ENCODE assay signal across 10 cellular contexts in the genomic region with DNA sequence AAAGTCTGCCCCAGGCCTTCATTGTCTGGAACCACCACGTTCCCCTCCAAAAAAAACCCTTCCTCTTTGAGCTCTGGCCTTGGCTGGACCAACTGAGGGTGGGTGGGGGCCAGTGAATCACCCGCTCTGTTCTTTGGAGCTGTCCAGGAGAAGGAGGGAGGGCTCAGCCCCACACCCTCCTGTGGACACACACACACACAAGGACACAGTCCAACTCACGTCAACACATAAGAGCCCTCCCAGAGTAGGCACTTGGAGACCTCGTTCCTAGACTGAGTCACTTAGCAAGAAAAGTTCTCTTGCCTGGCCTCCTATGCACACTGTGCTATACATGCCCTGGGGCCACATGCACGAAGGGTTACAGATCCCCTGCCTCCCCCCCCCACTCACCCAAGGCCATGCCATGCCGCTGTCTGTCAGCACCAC. TPM values are rescaled to one million over a fixed set of nuclear protein-coding genes. Genes with fewer than 3 reads are reported as not detected.
DNase-seq lines count a peak whose midpoint lies in the region; ATAC-seq and TF ChIP-seq lines count a peak whose summit lies in the region.
"Had no signal": no experiment of that assay in that cellular context is flagged by ENCODE, and none has a peak within 500 bp of the region (broad histone marks: within the 10 kb centered on the region; RNA-seq: fewer than 3 reads in every experiment).

No MANE protein-coding gene starts in this region.

- no peaks in the 10 kb centered on the region for H3K9me3 Mint-ChIP-seq in stimulated activated memory B cell treated with anti-CD40 and anti-IgM and Interleukin-4, amounts not matched to agents 10 μg/mL and 1 μg/mL and 100 μg/mL, for 72 hours

- H4K20me1 ChIP-seq in hepatocyte (ENCODE audit: insufficient read depth, poor library complexity, severe bottlenecking), result no peaks in the 10 kb centered on the region

- no peak overlapping the region for H3K4me2 ChIP-seq in hepatocyte

- H3K4me3 ChIP-seq in body of pancreas (no peak overlapping the region), hepatocyte (no peak overlapping the region)

- intact Hi-C loops in body of pancreas (cut with DNase I), result no loop called here

- H3K79me2 ChIP-seq in hepatocyte, result peaks cover 14% of the 10 kb centered on the region

- no peak overlapping the region for H3K27ac Mint-ChIP-seq in stimulated activated memory B cell treated with anti-CD40 and anti-IgM and Interleukin-4, amounts not matched to agents 10 μg/mL and 1 μg/mL and 100 μg/mL, for 72 hours

- no peak overlapping the region for H3K4me3 Mint-ChIP-seq in stimulated activated memory B cell treated with anti-CD40 and anti-IgM and Interleukin-4, amounts not matched to agents 10 μg/mL and 1 μg/mL and 100 μg/mL, for 72 hours

- H3K36me3 Mint-ChIP-seq in stimulated activated memory B cell treated with anti-CD40 and anti-IgM and Interleukin-4, amounts not matched to agents 10 μg/mL and 1 μg/mL and 100 μg/mL, for 72 hours, result no peaks in the 10 kb centered on the region

- H3K36me3 ChIP-seq in body of pancreas (replicated peaks in 1 of 2; ENCODE audit: insufficient read depth in 1 of 2, low read depth in 2 of 2) (no peaks in the 10 kb centered on the region), hepatocyte (replicated peaks; ENCODE audit: insufficient read depth, low read depth) (no peaks in the 10 kb centered on the region)

- H3K4me1 ChIP-seq in body of pancreas (peaks cover 48% of the 10 kb centered on the region), hepatocyte (ENCODE audit: insufficient read depth) (peaks cover 10% of the 10 kb centered on the region)

- H3K27me3 Mint-ChIP-seq in stimulated activated memory B cell treated with anti-CD40 and anti-IgM and Interleukin-4, amounts not matched to agents 10 μg/mL and 1 μg/mL and 100 μg/mL, for 72 hours, result peaks cover 64% of the 10 kb centered on the region

- ATAC-seq in body of pancreas, result peak; percentile 75
- peak; percentile 44 for ATAC-seq in stimulated activated memory B cell treated with anti-CD40 and anti-IgM and Interleukin-4, amounts not matched to agents 10 μg/mL and 1 μg/mL and 100 μg/mL, for 72 hours
- ATAC-seq in HG03025 (IDR thresholded peaks at IDR 0.05; ENCODE audit: low FRiP score, unreplicated experiment), result no peak

- TF ChIP-seq CTCF in body of pancreas (IDR thresholded peaks at IDR 0.05) (peak in 1 of 7 experiments; percentile 11), hepatocyte (IDR thresholded peaks at IDR 0.05; ENCODE audit: poor library complexity) (no peak)

- H3K9me3 ChIP-seq in body of pancreas (no peaks in the 10 kb centered on the region), hepatocyte (ENCODE audit: low read depth) (no peaks in the 10 kb centered on the region)

- H2AFZ ChIP-seq in hepatocyte, result no peak overlapping the region

- TF ChIP-seq POLR2A in body of pancreas (IDR thresholded peaks at IDR 0.05), result peak in 2 of 3 donors; percentile 18 to 20

- H3K4me1 Mint-ChIP-seq in stimulated activated memory B cell treated with anti-CD40 and anti-IgM and Interleukin-4, amounts not matched to agents 10 μg/mL and 1 μg/mL and 100 μg/mL, for 72 hours, result peaks cover 12% of the 10 kb centered on the region

- 43 to 44% methylated on average over 6 of the region's 6 CpGs for WGBS in body of pancreas, 2 donors
- 45% methylated on average over 6 of the region's 6 CpGs for WGBS in hepatocyte (ENCODE audit: low lambda C conversion rate, missing lambda C conversion rate)

- H3K27me3 ChIP-seq in body of pancreas (no peaks in the 10 kb centered on the region), hepatocyte (peaks cover 7% of the 10 kb centered on the region)

- H3K27ac ChIP-seq in body of pancreas (peak overlapping the region; percentile 76 to 94 (median 90)), hepatocyte (peak overlapping the region; percentile 93)

- DNase-seq in ELR (ENCODE audit: low read depth) (peak; percentile 54), body of pancreas (peak; percentile 75 to 93 (median 86)), hepatocyte (ENCODE audit: low spot score) (peak; percentile 68), pons (ENCODE audit: low spot score) (no peak), SHP77 treated with DMSO at 0.1 percent for 48 hours (lab: John Stamatoyannopoulos, UW) (no peak)
- DNase-seq in stimulated activated naive CD4-positive, alpha-beta T cell (lab: John Stamatoyannopoulos, UW), result no peak
- DNase-seq: mesendoderm, NCI-H510A had no signal

- no peaks in the 10 kb centered on the region for H3K9me2 ChIP-seq in hepatocyte (replicated peaks; ENCODE audit: insufficient read depth)

RNA-seq across cellular contexts. Expression of a gene that starts 1.2 kb away (rescaled TPM):
- total RNA-seq in body of pancreas, result 100 to 1,000 TPM; 168 to 174 TPM
- 22.9 and 27.6 TPM in 2 replicates for total RNA-seq in hepatocyte
- polyA plus RNA-seq in hepatocyte, result 16.2 TPM in 2 replicates

Comparison
In these comparisons a context has a peak if more than half of its experiments do, and no peak if none do; other contexts are left out.
1. DNase-seq: peak in ELR (single experiment), body of pancreas (4 of 4) and hepatocyte (single experiment); none in pons (single experiment), SHP77 treated with DMSO at 0.1 percent for 48 hours (single experiment) and stimulated activated naive CD4-positive, alpha-beta T cell (0 of 6).